8 cellular contexts compared by ENCODE assay signal in genomic region chr17:47830991-47831933, GRCh38. TPM values are rescaled to one million over a fixed set of nuclear protein-coding genes. Genes with fewer than 3 reads are reported as not detected.
DNase-seq lines count a peak whose midpoint lies in the region; ATAC-seq and TF ChIP-seq lines count a peak whose summit lies in the region.

LRRC46 (plus strand) TSS chr17:47831670; CDS start chr17:47831990, 320 bp downstream.
MRPL10 (minus strand) TSS chr17:47831541; CDS start chr17:47831511, 30 bp downstream.

- H3K36me3 ChIP-seq in OCI-LY1 (ENCODE audit: insufficient read depth, low read length) (peaks cover 21% of the 10 kb centered on the region), mucosa of descending colon (ENCODE audit: low read depth) (peaks cover 11% of the 10 kb centered on the region)

- peaks cover 22% of the 10 kb centered on the region for H3K4me1 ChIP-seq in OCI-LY1 (ENCODE audit: insufficient read depth, low read length, severe bottlenecking)
- H3K4me1 ChIP-seq in mucosa of descending colon (ENCODE audit: low read depth) = peaks cover 17% of the 10 kb centered on the region

- H2AFZ ChIP-seq in OCI-LY1 (ENCODE audit: low read length) = 0 out of 2 replicates have a peak within 1 kb of the TSS, but pooled peaks have one; percentile 52

- H3K9me2 ChIP-seq in OCI-LY1 (ENCODE audit: low read depth, low read length) = no peaks in the 10 kb centered on the region

- H3K27me3 ChIP-seq in OCI-LY1 (ENCODE audit: insufficient read depth, low read length) = no peaks in the 10 kb centered on the region

- intact Hi-C loops in mucosa of descending colon (cut with DNase I, micrococcal nuclease) = no loop called here

- TF ChIP-seq CTCF in OCI-LY1 (IDR thresholded peaks at IDR 0.05; ENCODE audit: low read length) (peak; percentile 52; the same call in 1 of the 2 replicates), mucosa of descending colon (IDR thresholded peaks at IDR 0.05) (no peak)

- ATAC-seq in GM21515 (IDR thresholded peaks at IDR 0.05; ENCODE audit: unreplicated experiment) (peak; percentile 79), mucosa of descending colon (peak; percentile 98)

- no peaks in the 10 kb centered on the region for H4K20me1 ChIP-seq in OCI-LY1 (ENCODE audit: insufficient read depth, low read length)

- H3K27ac ChIP-seq in OCI-LY1 (ENCODE audit: low read depth, low read length, poor library complexity, severe bottlenecking) (peak within 1 kb of the TSS; percentile 34), epithelial cell of prostate (peak within 1 kb of the TSS; percentile 66)

- DNase-seq in DMS114 treated with DMSO at 0.1 percent for 48 hours (lab: John Stamatoyannopoulos, UW; ENCODE audit: unreplicated experiment) = peak; percentile 90
- peak; percentile 98 for DNase-seq in HuH-7.5 (ENCODE audit: low spot score)
- peak; percentile 86 for DNase-seq in activated T-cell treated with anti-CD3 and anti-CD28 coated beads for 1 hour (ENCODE audit: low read depth)
- DNase-seq in epithelial cell of prostate (ENCODE audit: low read depth, low spot score) = peak; percentile 40
- DNase-seq in mucosa of descending colon = peak; percentile 95 to 96 (median 95)
- DNase-seq in stimulated activated CD8-positive, alpha-beta memory T cell treated with anti-CD3 and anti-CD28 coated beads, Interleukin-4, amount 100 ng/mL, for 1 hour (ENCODE audit: low read depth in 2 of 2, low spot score in 1 of 2) = peak; percentile 75 to 86

- peak within 1 kb of the TSS; percentile 83 for H3K9ac ChIP-seq in OCI-LY1 (ENCODE audit: low read length)

- H3K79me2 ChIP-seq in OCI-LY1 (ENCODE audit: insufficient read depth, low read length) = peaks cover 6% of the 10 kb centered on the region

- H3F3A ChIP-seq in OCI-LY1 (ENCODE audit: insufficient read depth, low read length) = no peaks in the 10 kb centered on the region

- peak within 1 kb of the TSS; percentile 92 for H3K4me2 ChIP-seq in OCI-LY1 (ENCODE audit: low read length)

- H3K9me3 ChIP-seq in OCI-LY1 (ENCODE audit: low read length) (no peaks in the 10 kb centered on the region), mucosa of descending colon (no peaks in the 10 kb centered on the region)

- H3K4me3 ChIP-seq in OCI-LY1 (ENCODE audit: low read depth, low read length, poor library complexity, severe bottlenecking) = peak within 1 kb of the TSS; percentile 93
- peak within 1 kb of the TSS; percentile 59 for H3K4me3 ChIP-seq in mucosa of descending colon

RNA-seq across cellular contexts. Expression of gene LRRC46, which starts in this region (rescaled TPM):
- total RNA-seq in mucosa of descending colon = under 1 TPM in 2 of 3 donors, not detected in 1; 0.14 to 0.36 TPM

RNA-seq across cellular contexts. Expression of gene MRPL10, which starts in this region (rescaled TPM):
- 10 to 100 TPM; 36.2 to 46.0 (median 41.8) TPM for total RNA-seq in mucosa of descending colon

Comparison
In these comparisons a context has a peak if more than half of its experiments do, and no peak if none do; other contexts are left out.
1. Peak in every context shown above with its lines: DNase-seq, ATAC-seq, H3K4me3 ChIP-seq and H3K27ac ChIP-seq.
2. DNase-seq: peak in every context shown above with its lines; median percentile 98 in HuH-7.5; 95 in mucosa of descending colon; 90 in DMS114 treated with DMSO at 0.1 percent for 48 hours; 86 in activated T-cell treated with anti-CD3 and anti-CD28 coated beads for 1 hour; 80 in stimulated activated CD8-positive, alpha-beta memory T cell treated with anti-CD3 and anti-CD28 coated beads, Interleukin-4, amount 100 ng/mL, for 1 hour; 40 in epithelial cell of prostate.